Comparison of ENCODE assay signal across 10 cellular contexts in genomic region chr14:103021817-103022668, GRCh38. TPM values are rescaled to one million over a fixed set of nuclear protein-coding genes. Genes with fewer than 3 reads are reported as not detected.
DNase-seq lines count a peak whose midpoint lies in the region; ATAC-seq, FAIRE-seq and TF ChIP-seq lines count a peak whose summit lies in the region.
"Had no signal": no experiment of that assay in that cellular context is flagged by ENCODE, and none has a peak within 500 bp of the region (broad histone marks: within the 10 kb centered on the region; RNA-seq: fewer than 3 reads in every experiment).

No MANE protein-coding gene starts in this region.

- FAIRE-seq in astrocyte (lab: Jason Lieb, UNC), result no peak
- FAIRE-seq in keratinocyte (lab: Jason Lieb, UNC), result no peak

- no peak for TF ChIP-seq POLR2A in transverse colon (IDR thresholded peaks at IDR 0.05)

- H3K27me3 ChIP-seq in astrocyte (ENCODE audit: insufficient read depth, low read length) (no peaks in the 10 kb centered on the region), keratinocyte (ENCODE audit: control insufficient read depth, extremely low read depth, insufficient read depth, low read length) (no peaks in the 10 kb centered on the region), transverse colon (no peaks in the 10 kb centered on the region)

- H3K9me1 ChIP-seq in keratinocyte (ENCODE audit: control insufficient read depth, extremely low read depth, insufficient read depth, low read length), result peaks cover 6% of the 10 kb centered on the region

- H3K9me3 Mint-ChIP-seq in astrocyte (ENCODE audit: unreplicated experiment), result no peaks in the 10 kb centered on the region

- TF ChIP-seq CTCF in astrocyte (IDR thresholded peaks at IDR 0.05; ENCODE audit: insufficient read depth, low read depth, low read length), result no peak
- no peak for TF ChIP-seq CTCF in keratinocyte (optimal IDR thresholded peaks at IDR 0.05 in 1 of 3, IDR thresholded peaks at IDR 0.05 in 1 of 3, conservative IDR thresholded peaks at IDR 0.05 in 1 of 3; ENCODE audit: extremely low read depth in 1 of 3, insufficient read depth in 2 of 3, low read length in 3 of 3)
- no peak for TF ChIP-seq CTCF in transverse colon (IDR thresholded peaks at IDR 0.05)

- H3K27ac ChIP-seq in astrocyte (ENCODE audit: low read depth, low read length) (peak overlapping the region; percentile 25), keratinocyte (ENCODE audit: control insufficient read depth, insufficient read depth, low read length) (peak overlapping the region; percentile 23), transverse colon (peak overlapping the region in 3 of 4 donors; percentile 12 to 35 (median 14))

- DNase-seq in NCI-H1694 (lab: John Stamatoyannopoulos, UW), result peak; percentile 34
- DNase-seq in NCI-H1694 treated with DMSO at 0.1 percent for 48 hours (lab: John Stamatoyannopoulos, UW), result no peak
- no peak for DNase-seq in astrocyte (ENCODE audit: low read depth)
- DNase-seq in keratinocyte (ENCODE audit: low read depth, low spot score), result no peak
- DNase-seq in transverse colon, result no peak
- DNase-seq in NCI-H1105 treated with DMSO at 0.1 percent for 48 hours (lab: John Stamatoyannopoulos, UW), result no peak
- DNase-seq in T-helper 1 cell, result no peak
- DNase-seq: 8988T, NCI-H774 had no signal

- H3K36me3 ChIP-seq in astrocyte (ENCODE audit: insufficient read depth, low read length) (no peaks in the 10 kb centered on the region), keratinocyte (ENCODE audit: control insufficient read depth in 2 of 2, extremely low read depth in 1 of 2, insufficient read depth in 2 of 2, low read length in 2 of 2) (peaks cover 0 to 7% of the 10 kb centered on the region in 2 experiments), transverse colon (no peaks in the 10 kb centered on the region)

- H3K27me3 Mint-ChIP-seq in astrocyte (ENCODE audit: low read depth, unreplicated experiment), result no peaks in the 10 kb centered on the region

- H3K27ac Mint-ChIP-seq in astrocyte (ENCODE audit: unreplicated experiment), result peak overlapping the region; percentile 51

- no peak for ATAC-seq in HG02981 (IDR thresholded peaks at IDR 0.05; ENCODE audit: unreplicated experiment)

- peaks cover 34% of the 10 kb centered on the region for H3K4me1 ChIP-seq in astrocyte (ENCODE audit: insufficient read depth, low read length)
- H3K4me1 ChIP-seq in keratinocyte (ENCODE audit: control insufficient read depth, extremely low read depth, insufficient read depth, low read length), result peaks cover 23% of the 10 kb centered on the region
- H3K4me1 ChIP-seq in transverse colon, result peaks cover 0 to 50% (median 19%) of the 10 kb centered on the region in 4 donors

- H3K36me3 Mint-ChIP-seq in astrocyte (ENCODE audit: low read depth, unreplicated experiment), result peaks cover 24% of the 10 kb centered on the region

- in situ Hi-C loops in transverse colon (cut with MboI; ENCODE audit: low pct_ligation_motif_present in 1 of 4, low pct_unique_long_range_greater_than_20kb in 1 of 4, low sequenced_read_pairs in 3 of 4), result no loop called here

- peaks cover 52% of the 10 kb centered on the region for H3K4me1 Mint-ChIP-seq in astrocyte (ENCODE audit: low read depth, unreplicated experiment)

- intact Hi-C loops in transverse colon (cut with DNase I; ENCODE audit: low total_unique reads), result no loop called here

- H3K4me3 ChIP-seq in astrocyte (ENCODE audit: insufficient read depth, low read depth, low read length) (no peak overlapping the region), keratinocyte (ENCODE audit: control insufficient read depth in 2 of 3, extremely low read depth in 1 of 3, insufficient read depth in 2 of 3, low read depth in 1 of 3, low read length in 3 of 3) (no peak overlapping the region), transverse colon (no peak overlapping the region)

- no peak overlapping the region for H3K4me3 Mint-ChIP-seq in astrocyte (ENCODE audit: unreplicated experiment)

- H3K79me2 ChIP-seq in astrocyte (ENCODE audit: insufficient read depth, low read length) (peaks cover 94% of the 10 kb centered on the region), keratinocyte (ENCODE audit: control insufficient read depth, insufficient read depth, low read length) (peaks cover 87% of the 10 kb centered on the region)

- H3K4me2 ChIP-seq in astrocyte (ENCODE audit: low read length) (peak overlapping the region; percentile 67), keratinocyte (ENCODE audit: control insufficient read depth, extremely low read depth, insufficient read depth, low read depth, low read length) (peak overlapping the region; percentile 46)

- WGBS in transverse colon (ENCODE audit: low coverage in 1 of 2), 2 donors, result 66 to 78% methylated on average over 7 to 19 of the region's 19 CpGs

- peaks cover 82% of the 10 kb centered on the region for H4K20me1 ChIP-seq in astrocyte (ENCODE audit: insufficient read depth, low read length)
- H4K20me1 ChIP-seq in keratinocyte (ENCODE audit: control insufficient read depth, extremely low read depth, insufficient read depth, low read length), result peaks cover 33% of the 10 kb centered on the region

- no peak for TF ChIP-seq EP300 in transverse colon (IDR thresholded peaks at IDR 0.05; ENCODE audit: low read depth)

- H2AFZ ChIP-seq in astrocyte (ENCODE audit: low read depth, low read length) (no peak overlapping the region), keratinocyte (ENCODE audit: control insufficient read depth, low read length) (no peak overlapping the region)

- H3K9ac ChIP-seq in astrocyte (ENCODE audit: low read length) (peak overlapping the region; percentile 37), keratinocyte (ENCODE audit: control insufficient read depth, extremely low read depth, insufficient read depth, low read length) (peak overlapping the region; percentile 10)

- dilution Hi-C loops in keratinocyte (cut with MboI; ENCODE audit: extremely low pct_ligation_motif_present, low sequenced_read_pairs), result no loop called here

- no peaks in the 10 kb centered on the region for H3K9me3 ChIP-seq in astrocyte (ENCODE audit: insufficient read depth, low read depth, low read length)
- H3K9me3 ChIP-seq in keratinocyte (ENCODE audit: control insufficient read depth, low read depth, low read length), result no peaks in the 10 kb centered on the region
- H3K9me3 ChIP-seq in transverse colon, result no peaks in the 10 kb centered on the region

RNA-seq across cellular contexts. Expression of gene CDC42BPB, which starts 35.3 kb away (rescaled TPM):
- total RNA-seq in astrocyte (116 and 119 TPM in 2 replicates), transverse colon (100 to 1,000 TPM; 109 to 160 (median 123) TPM)
- 41.3 to 55.0 TPM (median 43.4 TPM) in 3 replicates for polyA plus RNA-seq in keratinocyte
- 52.6 TPM for polyA plus RNA-seq in keratinocyte (2011; ENCODE audit: low read depth)
- 48.3 and 54.5 TPM in 2 replicates for polyA plus RNA-seq in keratinocyte (2011; cell fraction: cytosol; rRNA removed)
- 163 and 192 TPM in 2 replicates for polyA plus RNA-seq in keratinocyte (2011; cell fraction: nucleus; rRNA removed)
- polyA plus RNA-seq in keratinocyte (2012; ENCODE audit: low replicate concordance), result 40.3 and 52.6 TPM in 2 replicates
- polyA minus RNA-seq in keratinocyte, result 116 to 188 TPM (median 127 TPM) in 3 replicates
- polyA minus RNA-seq in keratinocyte (2011; cell fraction: cytosol; rRNA and poly(A)+ RNA removed), result 59.3 TPM
- polyA minus RNA-seq in keratinocyte (2011; cell fraction: nucleus; rRNA and poly(A)+ RNA removed), result 110 and 147 TPM in 2 replicates
